In the genomic region with DNA sequence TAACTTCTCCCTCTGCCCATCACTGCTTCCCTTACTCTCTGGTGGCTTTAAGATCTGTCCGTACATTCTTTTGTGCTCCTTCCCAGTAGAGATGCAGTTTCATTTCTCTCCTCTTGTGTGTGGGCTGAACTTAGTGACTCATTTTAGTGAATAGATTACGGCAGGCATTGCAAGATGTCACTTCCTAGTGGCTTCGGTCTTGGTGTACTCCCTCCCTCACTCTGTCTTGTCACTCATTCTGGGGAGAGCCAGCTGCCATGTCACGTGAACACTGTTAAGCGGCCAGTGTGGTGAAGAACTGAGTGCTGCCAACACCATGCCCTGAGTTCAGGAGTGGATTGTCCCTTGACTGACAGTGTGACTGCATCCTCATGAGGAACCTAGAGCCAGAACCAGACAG, we compare ENCODE assay signal across 10 cellular contexts.
A peak's percentile ranks its signal among the peaks of the same experiment; 100 is the strongest.
DNase-seq lines count a peak whose midpoint lies in the region; ATAC-seq and TF ChIP-seq lines count a peak whose summit lies in the region.
"Had no signal": no experiment of that assay in that cellular context is flagged by ENCODE, and none has a peak within 500 bp of the region (broad histone marks: within the 10 kb centered on the region; RNA-seq: fewer than 3 reads in every experiment).

No MANE protein-coding gene starts in this region.

- DNase-seq in MV-4-11 (lab: John Stamatoyannopoulos, UW) (peak; percentile 98), caudate nucleus (lab: John Stamatoyannopoulos, UW) (peak in 38 of 61 donors; percentile 2 to 79 (median 12)), superior temporal gyrus (ENCODE audit: extremely low spot score) (peak; percentile 55), testis (no peak), COR-L47 (lab: John Stamatoyannopoulos, UW) (no peak)
- DNase-seq: HCEC 1CT, NCI-H774, uterus had no signal

- no peak for TF ChIP-seq POLR2A in testis (IDR thresholded peaks at IDR 0.05)

- H3K36me3 ChIP-seq in testis (ENCODE audit: low read depth, missing control alignments): no peaks in the 10 kb centered on the region
- H3K36me3 ChIP-seq: uterus had no signal

- H3K9me3 ChIP-seq in testis: no peaks in the 10 kb centered on the region
- H3K9me3 ChIP-seq: uterus had no signal

- WGBS in testis, 2 donors: 81 to 84% methylated on average over 5 of the region's 5 CpGs

- H3K27ac ChIP-seq in caudate nucleus (ENCODE audit: low read depth, low read length) (no peak overlapping the region), testis (no peak overlapping the region)
- H3K27ac ChIP-seq: uterus had no signal

- no peaks in the 10 kb centered on the region for H3K27me3 ChIP-seq in testis
- H3K27me3 ChIP-seq: uterus had no signal

- intact Hi-C loops in testis (cut with DNase I; ENCODE audit: low total_unique reads): no loop called here

- H3K4me3 ChIP-seq in testis: no peak overlapping the region
- H3K4me3 ChIP-seq: uterus had no signal

- ATAC-seq in GM21717 (IDR thresholded peaks at IDR 0.05; ENCODE audit: unreplicated experiment) (peak; percentile 89), GM18870 (IDR thresholded peaks at IDR 0.05; ENCODE audit: unreplicated experiment) (no peak)

- no peaks in the 10 kb centered on the region for H3K4me1 ChIP-seq in testis
- H3K4me1 ChIP-seq: uterus had no signal

- TF ChIP-seq CTCF in testis (IDR thresholded peaks at IDR 0.05): no peak

Comparison
In these comparisons a context has a peak if more than half of its experiments do, and no peak if none do; other contexts are left out.
1. DNase-seq: peak in MV-4-11 (single experiment), caudate nucleus (38 of 61) and superior temporal gyrus (single experiment); none in testis (single experiment) and COR-L47 (single experiment).